ENCODE assay signal across 1 cellular context in the genomic region with DNA sequence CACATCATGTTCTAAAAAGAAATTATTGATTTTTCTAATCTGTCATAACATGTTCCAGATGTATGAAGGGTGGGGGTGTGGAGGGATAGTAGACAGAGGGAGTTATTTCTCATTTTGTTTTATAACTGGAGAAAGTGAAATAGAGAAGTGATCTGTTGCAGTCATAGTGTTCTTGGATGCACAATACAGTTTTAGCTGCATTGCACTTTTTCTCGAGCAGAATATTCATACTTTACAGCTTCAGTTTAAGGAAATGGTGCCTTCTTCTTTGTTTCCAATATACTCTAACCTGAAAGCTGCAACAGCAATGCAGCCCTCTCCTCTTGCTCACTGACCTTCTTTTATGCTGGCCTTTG.
TF ChIP-seq lines count a peak whose summit lies in the region.

No MANE protein-coding gene starts in this region.

TF ChIP-seq in GM23338, 12 proteins besides CTCF, POLR2A, EP300 and RAD21 (continued from another document):
- no peak for TF ChIP-seq ZNF331 (CRISPR knock-in tag; IDR thresholded peaks at IDR 0.05; ENCODE audit: low read depth)
